ENCODE assay signal across 11 cellular contexts in genomic region chr20:64065062-64065972, GRCh38. TPM values are rescaled to one million over a fixed set of nuclear protein-coding genes. Genes with fewer than 3 reads are reported as not detected.
DNase-seq lines count a peak whose midpoint lies in the region; ATAC-seq, FAIRE-seq and TF ChIP-seq lines count a peak whose summit lies in the region.
"Had no signal": no experiment of that assay in that cellular context is flagged by ENCODE, and none has a peak within 500 bp of the region (broad histone marks: within the 10 kb centered on the region; RNA-seq: fewer than 3 reads in every experiment).

No MANE protein-coding gene starts in this region.

- peak overlapping the region; percentile 84 for H3K27ac Mint-ChIP-seq in astrocyte (ENCODE audit: unreplicated experiment)

- 85% methylated on average over 20 of the region's 27 CpGs for WGBS in SK-N-SH (ENCODE audit: low lambda C conversion rate)
- WGBS in small intestine, 3 donors, result 25 to 46% (median 37%) methylated on average over 27 of the region's 27 CpGs

- no peak for ATAC-seq in SK-N-SH treated with all-trans-retinoic acid at 6 μM for 48 hours

- H3K4me2 ChIP-seq in SK-N-SH, result peak overlapping the region; percentile 96; the same call in 1 of the 2 replicates
- H3K4me2 ChIP-seq in astrocyte (ENCODE audit: low read length), result peak overlapping the region; percentile 38

- TF ChIP-seq CTCF in SK-N-SH (IDR thresholded peaks at IDR 0.05) (no peak), astrocyte (IDR thresholded peaks at IDR 0.05; ENCODE audit: insufficient read depth, low read depth, low read length) (no peak), neutrophil (IDR thresholded peaks at IDR 0.05) (no peak)

- peaks cover 4% of the 10 kb centered on the region for H3K36me3 Mint-ChIP-seq in astrocyte (ENCODE audit: low read depth, unreplicated experiment)

- DNase-seq in SK-N-SH (no peak), NAMALWA (ENCODE audit: low spot score) (peak; percentile 82), astrocyte (ENCODE audit: low read depth) (no peak), small intestine (no peak)
- DNase-seq in effector CD4-positive, alpha-beta T cell, result no peak
- no peak for DNase-seq in stimulated activated CD4-positive, alpha-beta T cell treated with anti-CD3 and anti-CD28 coated beads, Interleukin-2, amount 100 ng/mL, for 48 hours

- H3K79me2 ChIP-seq in SK-N-SH (ENCODE audit: insufficient read depth), result peaks cover 15% of the 10 kb centered on the region; the same call in 1 of the 2 replicates
- H3K79me2 ChIP-seq in astrocyte (ENCODE audit: insufficient read depth, low read length), result peaks cover 5% of the 10 kb centered on the region

- POLR2A ChIA-PET in SK-N-SH (lab: Yijun Ruan, JAX), result no interaction called here

- H2AFZ ChIP-seq in SK-N-SH (ENCODE audit: low read depth) (no peak overlapping the region), astrocyte (ENCODE audit: low read depth, low read length) (no peak overlapping the region)

- no peaks in the 10 kb centered on the region for H3K36me3 ChIP-seq in SK-N-SH (replicated peaks in 1 of 2; ENCODE audit: control insufficient read depth in 1 of 2, insufficient read depth in 2 of 2, low read length in 1 of 2)
- no peaks in the 10 kb centered on the region for H3K36me3 ChIP-seq in astrocyte (ENCODE audit: insufficient read depth, low read length)
- H3K36me3 ChIP-seq in neutrophil, result no peaks in the 10 kb centered on the region
- no peaks in the 10 kb centered on the region for H3K36me3 ChIP-seq in small intestine (ENCODE audit: control insufficient read depth in 2 of 2, insufficient read depth in 2 of 2, low read length in 2 of 2)

- H3K9me3 ChIP-seq in SK-N-SH, result no peaks in the 10 kb centered on the region
- H3K9me3 ChIP-seq in astrocyte (ENCODE audit: insufficient read depth, low read depth, low read length), result no peaks in the 10 kb centered on the region
- H3K9me3 ChIP-seq in neutrophil, result no peaks in the 10 kb centered on the region
- no peaks in the 10 kb centered on the region for H3K9me3 ChIP-seq in small intestine (ENCODE audit: control insufficient read depth, low read depth)
- H3K9me3 ChIP-seq: MG63 had no signal

- H3K27me3 ChIP-seq in SK-N-SH (ENCODE audit: insufficient read depth) (no peaks in the 10 kb centered on the region), astrocyte (ENCODE audit: insufficient read depth, low read length) (no peaks in the 10 kb centered on the region), neutrophil (peaks cover 19% of the 10 kb centered on the region), small intestine (ENCODE audit: control insufficient read depth in 2 of 2, insufficient read depth in 2 of 2, low read length in 2 of 2) (no peaks in the 10 kb centered on the region)
- H3K27me3 ChIP-seq: MG63 had no signal

- no peak for TF ChIP-seq EP300 in SK-N-SH (IDR thresholded peaks at IDR 0.05; ENCODE audit: borderline replicate concordance in 1 of 2, low read depth in 1 of 2, low read length in 1 of 2)

- H3F3A ChIP-seq in SK-N-SH (replicated peaks; ENCODE audit: insufficient read depth), result peaks cover 4% of the 10 kb centered on the region

- H3K27ac ChIP-seq in SK-N-SH (ENCODE audit: low read depth in 2 of 2, low read length in 1 of 2) (no peak overlapping the region), astrocyte (ENCODE audit: low read depth, low read length) (no peak overlapping the region), neutrophil (peak overlapping the region; percentile 8), small intestine (ENCODE audit: low read depth in 1 of 2, low read length in 1 of 2) (no peak overlapping the region)

- TF ChIP-seq RAD21 in SK-N-SH (IDR thresholded peaks at IDR 0.05; ENCODE audit: low read length), result no peak

- H3K4me1 ChIP-seq in SK-N-SH (ENCODE audit: control insufficient read depth in 1 of 2, insufficient read depth in 2 of 2, low read depth in 1 of 2, low read length in 1 of 2) (peaks cover 14 to 21% of the 10 kb centered on the region in 2 experiments; a peak in 2 of 4 replicates), astrocyte (ENCODE audit: insufficient read depth, low read length) (peaks cover 31% of the 10 kb centered on the region), neutrophil (ENCODE audit: control insufficient read depth in 1 of 2, insufficient read depth in 1 of 2, low read depth in 1 of 2, low read length in 1 of 2) (peaks cover 41 to 63% of the 10 kb centered on the region in 2 experiments), small intestine (ENCODE audit: control insufficient read depth in 2 of 2, insufficient read depth in 1 of 2, low read depth in 1 of 2, low read length in 1 of 2) (no peaks in the 10 kb centered on the region)

- no peaks in the 10 kb centered on the region for H3K9me2 ChIP-seq in SK-N-SH

- no peaks in the 10 kb centered on the region for H4K20me1 ChIP-seq in SK-N-SH (ENCODE audit: insufficient read depth)
- H4K20me1 ChIP-seq in astrocyte (ENCODE audit: insufficient read depth, low read length), result peaks cover 32% of the 10 kb centered on the region

- FAIRE-seq in astrocyte (lab: Jason Lieb, UNC) (no peak), small intestine (lab: Jason Lieb, UNC) (no peak)

- CTCF ChIA-PET in SK-N-SH (lab: Yijun Ruan, JAX), result interaction anchor here (1.2 to 2.3 kb wide), 2 partner anchors 16 to 27 kb away, joined by 3 to 12 read pairs; no protein-coding TSS in a partner anchor

- no peak overlapping the region for H3K4me3 ChIP-seq in SK-N-SH (ENCODE audit: low read depth in 2 of 2, low read length in 1 of 2)
- H3K4me3 ChIP-seq in astrocyte (ENCODE audit: insufficient read depth, low read depth, low read length), result no peak overlapping the region
- no peak overlapping the region for H3K4me3 ChIP-seq in neutrophil (ENCODE audit: low read depth in 1 of 2, low read length in 1 of 2)
- H3K4me3 ChIP-seq in small intestine (ENCODE audit: low read depth in 1 of 2, low read length in 2 of 2), result no peak overlapping the region

- H3K9me3 Mint-ChIP-seq in astrocyte (ENCODE audit: unreplicated experiment), result no peaks in the 10 kb centered on the region

- H3K9ac ChIP-seq in SK-N-SH (no peak overlapping the region), astrocyte (ENCODE audit: low read length) (no peak overlapping the region)

- H3K27me3 Mint-ChIP-seq in astrocyte (ENCODE audit: low read depth, unreplicated experiment), result no peaks in the 10 kb centered on the region

- H3K4me1 Mint-ChIP-seq in astrocyte (ENCODE audit: low read depth, unreplicated experiment), result peaks cover 18% of the 10 kb centered on the region

- H3K4me3 Mint-ChIP-seq in astrocyte (ENCODE audit: unreplicated experiment), result peak overlapping the region; percentile 74

TF ChIP-seq in SK-N-SH, 30 proteins besides CTCF, POLR2A, EP300 and RAD21:
- TF ChIP-seq RFX5 (IDR thresholded peaks at IDR 0.05; ENCODE audit: low read length), result no peak
- TF ChIP-seq EZH2phosphoT487 (IDR thresholded peaks at IDR 0.05; ENCODE audit: borderline replicate concordance, low read depth), result no peak
- TF ChIP-seq SMC3 (IDR thresholded peaks at IDR 0.05; ENCODE audit: low read depth, low read length), result no peak
- TF ChIP-seq POLR2AphosphoS5 (IDR thresholded peaks at IDR 0.05; ENCODE audit: low read depth, low read length), result no peak
- no peak for TF ChIP-seq FOSL2 (IDR thresholded peaks at IDR 0.05; ENCODE audit: borderline replicate concordance, low read depth)

TF ChIP-seq in SK-N-SH treated with all-trans-retinoic acid at 6 μM for 48 hours, 23 proteins besides CTCF, POLR2A, EP300 and RAD21 (continues in another document):
- no peak for TF ChIP-seq ZNF565 (CRISPR knock-in tag; conservative IDR thresholded peaks at IDR 0.05; ENCODE audit: low read depth)
- TF ChIP-seq BACH2 (CRISPR knock-in tag; IDR thresholded peaks at IDR 0.05; ENCODE audit: borderline replicate concordance), result no peak
- no peak for TF ChIP-seq TOX (CRISPR knock-in tag; IDR thresholded peaks at IDR 0.05; ENCODE audit: borderline replicate concordance)
- TF ChIP-seq RARB (CRISPR knock-in tag; IDR thresholded peaks at IDR 0.05), result no peak
- TF ChIP-seq ISL1 (CRISPR knock-in tag; IDR thresholded peaks at IDR 0.05), result no peak
- no peak for TF ChIP-seq ZFP3 (CRISPR knock-in tag; IDR thresholded peaks at IDR 0.05)
- no peak for TF ChIP-seq ESRRG (CRISPR knock-in tag; IDR thresholded peaks at IDR 0.05)
- TF ChIP-seq ZNF8 (CRISPR knock-in tag; IDR thresholded peaks at IDR 0.05), result no peak

RNA-seq across cellular contexts. Expression of gene TCEA2, which starts 2.3 kb away (rescaled TPM):
- polyA plus RNA-seq in SK-N-SH (2012; rRNA removed) (53.5 and 98.9 TPM in 2 replicates), small intestine (10 to 100 TPM in 1 of 3 donors, 1 to 10 TPM in 2; 7.8 to 15.8 (median 9.5) TPM)
- 48.6 and 62.9 TPM in 2 replicates for polyA plus RNA-seq in SK-N-SH (2012; cell fraction: cytosol; rRNA removed)
- polyA plus RNA-seq in SK-N-SH (2012; cell fraction: nucleus; rRNA removed), result 179 and 294 TPM in 2 replicates
- 52.4 and 53.1 TPM in 2 replicates for total RNA-seq in astrocyte

RNA-seq across cellular contexts. Expression of gene RGS19, which starts 14.0 kb away (rescaled TPM):
- polyA plus RNA-seq in SK-N-SH (2012; rRNA removed), result 18.7 and 20.5 TPM in 2 replicates
- 10.0 and 16.3 TPM in 2 replicates for polyA plus RNA-seq in SK-N-SH (2012; cell fraction: cytosol; rRNA removed)
- polyA plus RNA-seq in SK-N-SH (2012; cell fraction: nucleus; rRNA removed), result 15.3 and 16.4 TPM in 2 replicates
- 15.7 and 18.3 TPM in 2 replicates for total RNA-seq in astrocyte
- 10 to 100 TPM in 1 of 3 donors, 1 to 10 TPM in 2; 1.8 to 10.8 (median 6.4) TPM for polyA plus RNA-seq in small intestine

RNA-seq across cellular contexts. Expression of gene OPRL1, which starts 14.6 kb away (rescaled TPM):
- polyA plus RNA-seq in SK-N-SH (2012; rRNA removed) (1.7 and 1.8 TPM in 2 replicates), small intestine (under 1 TPM in 1 of 3 donors, not detected in 2; 0.30 TPM)
- polyA plus RNA-seq in SK-N-SH (2012; cell fraction: cytosol; rRNA removed), result 0.77 and 1.3 TPM in 2 replicates
- polyA plus RNA-seq in SK-N-SH (2012; cell fraction: nucleus; rRNA removed), result 3.2 and 3.8 TPM in 2 replicates
- total RNA-seq in astrocyte, result 2.8 and 3.6 TPM in 2 replicates

RNA-seq across cellular contexts. Expression of gene SOX18, which starts 15.9 kb away (rescaled TPM):
- polyA plus RNA-seq in SK-N-SH (2012; rRNA removed), result not detected in 2 replicates
- polyA plus RNA-seq in SK-N-SH (2012; cell fraction: cytosol; rRNA removed), result not detected in 2 replicates
- polyA plus RNA-seq in SK-N-SH (2012; cell fraction: nucleus; rRNA removed), result 0.07 TPM in 1 of 2 replicates, not detected in the other
- total RNA-seq in astrocyte, result 0.52 and 0.60 TPM in 2 replicates
- polyA plus RNA-seq in small intestine, result 10 to 100 TPM in 1 of 3 donors, 1 to 10 TPM in 1, under 1 TPM in 1; 0.67 to 26.8 (median 2.2) TPM
- total RNA-seq: myocyte had no signal

RNA-seq across cellular contexts. Expression of gene LKAAEAR1, which starts 18.9 kb away (rescaled TPM):
- 0.37 and 0.71 TPM in 2 replicates for polyA plus RNA-seq in SK-N-SH (2012; rRNA removed)
- 0.33 and 0.55 TPM in 2 replicates for polyA plus RNA-seq in SK-N-SH (2012; cell fraction: cytosol; rRNA removed)
- 0.37 and 1.2 TPM in 2 replicates for polyA plus RNA-seq in SK-N-SH (2012; cell fraction: nucleus; rRNA removed)
- 0.34 TPM in 1 of 2 replicates, not detected in the other for total RNA-seq in astrocyte
- not detected for polyA plus RNA-seq in small intestine
- total RNA-seq: subcutaneous adipose tissue had no signal
